In the genomic region with DNA sequence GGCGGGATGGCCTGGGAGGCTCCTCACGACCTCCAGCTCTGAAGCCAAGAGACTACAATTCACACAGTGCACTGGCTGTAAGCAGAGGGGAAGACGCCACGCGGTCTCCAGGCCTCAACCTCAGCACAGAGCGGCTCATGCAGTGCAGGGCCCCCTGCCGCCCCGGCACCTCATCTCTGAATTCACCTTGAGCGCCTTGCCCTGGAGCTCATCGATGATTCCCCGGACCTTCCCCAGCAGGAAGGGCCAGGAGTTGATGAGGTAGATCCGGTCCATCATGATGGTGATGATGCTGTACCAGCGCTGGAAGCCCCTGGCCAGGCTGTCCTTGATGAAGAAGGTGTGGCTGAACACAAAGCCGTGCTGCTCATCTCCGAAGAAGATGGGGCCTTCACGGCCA, we compare ENCODE assay signal across 19 cellular contexts.
"Had no signal": no experiment of that assay in that cellular context is flagged by ENCODE, and none has a peak within 500 bp of the region (broad histone marks: within the 10 kb centered on the region; RNA-seq: fewer than 3 reads in every experiment).

No MANE protein-coding gene starts in this region.

- H3K9me3 ChIP-seq: SK-N-SH had no signal

- H3K9ac ChIP-seq: SK-N-SH had no signal

- DNase-seq: KBM-7, MV-4-11, NCI-H1048, NCI-H1105, NCI-H1417, NCI-H1436 treated with DMSO at 0.1 percent for 48 hours, NCI-H1694, NCI-H2029, NCI-H2081 treated with DMSO at 0.1 percent for 48 hours, NCI-H2171, NCI-H226, NCI-H446, NCI-H510A, NCI-H524 treated with DMSO at 0.1 percent for 48 hours, NCI-H69, NCI-H774, Right ventricle myocardium superior, RPMI8226, SK-N-SH had no signal

- H3K4me2 ChIP-seq: SK-N-SH had no signal
